In genomic region chr2:36567711-36568408, GRCh38 we compare ENCODE assay signal across 1 cellular context.
TF ChIP-seq lines count a peak whose summit lies in the region.

No MANE protein-coding gene starts in this region.

TF ChIP-seq in GM23338, 12 proteins besides CTCF, POLR2A, EP300 and RAD21:
- TF ChIP-seq, protein P1, sequence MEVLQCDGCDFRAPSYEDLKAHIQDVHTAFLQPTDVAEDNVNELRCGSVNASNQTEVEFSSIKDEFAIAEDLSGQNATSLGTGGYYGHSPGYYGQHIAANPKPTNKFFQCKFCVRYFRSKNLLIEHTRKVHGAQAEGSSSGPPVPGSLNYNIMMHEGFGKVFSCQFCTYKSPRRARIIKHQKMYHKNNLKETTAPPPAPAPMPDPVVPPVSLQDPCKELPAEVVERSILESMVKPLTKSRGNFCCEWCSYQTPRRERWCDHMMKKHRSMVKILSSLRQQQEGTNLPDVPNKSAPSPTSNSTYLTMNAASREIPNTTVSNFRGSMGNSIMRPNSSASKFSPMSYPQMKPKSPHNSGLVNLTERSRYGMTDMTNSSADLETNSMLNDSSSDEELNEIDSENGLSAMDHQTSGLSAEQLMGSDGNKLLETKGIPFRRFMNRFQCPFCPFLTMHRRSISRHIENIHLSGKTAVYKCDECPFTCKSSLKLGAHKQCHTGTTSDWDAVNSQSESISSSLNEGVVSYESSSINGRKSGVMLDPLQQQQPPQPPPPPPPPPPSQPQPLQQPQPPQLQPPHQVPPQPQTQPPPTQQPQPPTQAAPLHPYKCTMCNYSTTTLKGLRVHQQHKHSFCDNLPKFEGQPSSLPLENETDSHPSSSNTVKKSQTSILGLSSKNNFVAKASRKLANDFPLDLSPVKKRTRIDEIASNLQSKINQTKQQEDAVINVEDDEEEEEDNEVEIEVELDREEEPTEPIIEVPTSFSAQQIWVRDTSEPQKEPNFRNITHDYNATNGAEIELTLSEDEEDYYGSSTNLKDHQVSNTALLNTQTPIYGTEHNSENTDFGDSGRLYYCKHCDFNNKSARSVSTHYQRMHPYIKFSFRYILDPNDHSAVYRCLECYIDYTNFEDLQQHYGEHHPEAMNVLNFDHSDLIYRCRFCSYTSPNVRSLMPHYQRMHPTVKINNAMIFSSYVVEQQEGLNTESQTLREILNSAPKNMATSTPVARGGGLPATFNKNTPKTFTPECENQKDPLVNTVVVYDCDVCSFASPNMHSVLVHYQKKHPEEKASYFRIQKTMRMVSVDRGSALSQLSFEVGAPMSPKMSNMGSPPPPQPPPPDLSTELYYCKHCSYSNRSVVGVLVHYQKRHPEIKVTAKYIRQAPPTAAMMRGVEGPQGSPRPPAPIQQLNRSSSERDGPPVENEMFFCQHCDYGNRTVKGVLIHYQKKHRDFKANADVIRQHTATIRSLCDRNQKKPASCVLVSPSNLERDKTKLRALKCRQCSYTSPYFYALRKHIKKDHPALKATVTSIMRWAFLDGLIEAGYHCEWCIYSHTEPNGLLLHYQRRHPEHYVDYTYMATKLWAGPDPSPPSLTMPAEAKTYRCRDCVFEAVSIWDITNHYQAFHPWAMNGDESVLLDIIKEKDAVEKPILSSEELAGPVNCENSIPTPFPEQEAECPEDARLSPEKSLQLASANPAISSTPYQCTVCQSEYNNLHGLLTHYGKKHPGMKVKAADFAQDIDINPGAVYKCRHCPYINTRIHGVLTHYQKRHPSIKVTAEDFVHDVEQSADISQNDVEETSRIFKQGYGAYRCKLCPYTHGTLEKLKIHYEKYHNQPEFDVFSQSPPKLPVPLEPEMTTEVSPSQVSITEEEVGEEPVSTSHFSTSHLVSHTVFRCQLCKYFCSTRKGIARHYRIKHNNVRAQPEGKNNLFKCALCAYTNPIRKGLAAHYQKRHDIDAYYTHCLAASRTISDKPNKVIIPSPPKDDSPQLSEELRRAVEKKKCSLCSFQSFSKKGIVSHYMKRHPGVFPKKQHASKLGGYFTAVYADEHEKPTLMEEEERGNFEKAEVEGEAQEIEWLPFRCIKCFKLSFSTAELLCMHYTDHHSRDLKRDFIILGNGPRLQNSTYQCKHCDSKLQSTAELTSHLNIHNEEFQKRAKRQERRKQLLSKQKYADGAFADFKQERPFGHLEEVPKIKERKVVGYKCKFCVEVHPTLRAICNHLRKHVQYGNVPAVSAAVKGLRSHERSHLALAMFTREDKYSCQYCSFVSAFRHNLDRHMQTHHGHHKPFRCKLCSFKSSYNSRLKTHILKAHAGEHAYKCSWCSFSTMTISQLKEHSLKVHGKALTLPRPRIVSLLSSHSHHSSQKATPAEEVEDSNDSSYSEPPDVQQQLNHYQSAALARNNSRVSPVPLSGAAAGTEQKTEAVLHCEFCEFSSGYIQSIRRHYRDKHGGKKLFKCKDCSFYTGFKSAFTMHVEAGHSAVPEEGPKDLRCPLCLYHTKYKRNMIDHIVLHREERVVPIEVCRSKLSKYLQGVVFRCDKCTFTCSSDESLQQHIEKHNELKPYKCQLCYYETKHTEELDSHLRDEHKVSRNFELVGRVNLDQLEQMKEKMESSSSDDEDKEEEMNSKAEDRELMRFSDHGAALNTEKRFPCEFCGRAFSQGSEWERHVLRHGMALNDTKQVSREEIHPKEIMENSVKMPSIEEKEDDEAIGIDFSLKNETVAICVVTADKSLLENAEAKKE (CRISPR knock-in tag; IDR thresholded peaks at IDR 0.05) = no peak
- TF ChIP-seq JUNB (IDR thresholded peaks at IDR 0.05; ENCODE audit: unreplicated experiment) = no peak
- no peak for TF ChIP-seq ZNF331 (CRISPR knock-in tag; IDR thresholded peaks at IDR 0.05; ENCODE audit: low read depth)
- no peak for TF ChIP-seq POLR2AphosphoS5 (IDR thresholded peaks at IDR 0.05; ENCODE audit: low read depth)
- TF ChIP-seq EZH2 (IDR thresholded peaks at IDR 0.05; ENCODE audit: low read depth, unreplicated experiment) = no peak
- TF ChIP-seq ZNF114 (CRISPR knock-in tag; IDR thresholded peaks at IDR 0.05) = no peak
- TF ChIP-seq CREB1 (CRISPR knock-in tag; IDR thresholded peaks at IDR 0.05; ENCODE audit: low read depth) = no peak
- TF ChIP-seq EZH2phosphoT487 (IDR thresholded peaks at IDR 0.05; ENCODE audit: unreplicated experiment) = no peak
- no peak for TF ChIP-seq STAT1 (IDR thresholded peaks at IDR 0.05; ENCODE audit: unreplicated experiment)
- TF ChIP-seq, protein P2, sequence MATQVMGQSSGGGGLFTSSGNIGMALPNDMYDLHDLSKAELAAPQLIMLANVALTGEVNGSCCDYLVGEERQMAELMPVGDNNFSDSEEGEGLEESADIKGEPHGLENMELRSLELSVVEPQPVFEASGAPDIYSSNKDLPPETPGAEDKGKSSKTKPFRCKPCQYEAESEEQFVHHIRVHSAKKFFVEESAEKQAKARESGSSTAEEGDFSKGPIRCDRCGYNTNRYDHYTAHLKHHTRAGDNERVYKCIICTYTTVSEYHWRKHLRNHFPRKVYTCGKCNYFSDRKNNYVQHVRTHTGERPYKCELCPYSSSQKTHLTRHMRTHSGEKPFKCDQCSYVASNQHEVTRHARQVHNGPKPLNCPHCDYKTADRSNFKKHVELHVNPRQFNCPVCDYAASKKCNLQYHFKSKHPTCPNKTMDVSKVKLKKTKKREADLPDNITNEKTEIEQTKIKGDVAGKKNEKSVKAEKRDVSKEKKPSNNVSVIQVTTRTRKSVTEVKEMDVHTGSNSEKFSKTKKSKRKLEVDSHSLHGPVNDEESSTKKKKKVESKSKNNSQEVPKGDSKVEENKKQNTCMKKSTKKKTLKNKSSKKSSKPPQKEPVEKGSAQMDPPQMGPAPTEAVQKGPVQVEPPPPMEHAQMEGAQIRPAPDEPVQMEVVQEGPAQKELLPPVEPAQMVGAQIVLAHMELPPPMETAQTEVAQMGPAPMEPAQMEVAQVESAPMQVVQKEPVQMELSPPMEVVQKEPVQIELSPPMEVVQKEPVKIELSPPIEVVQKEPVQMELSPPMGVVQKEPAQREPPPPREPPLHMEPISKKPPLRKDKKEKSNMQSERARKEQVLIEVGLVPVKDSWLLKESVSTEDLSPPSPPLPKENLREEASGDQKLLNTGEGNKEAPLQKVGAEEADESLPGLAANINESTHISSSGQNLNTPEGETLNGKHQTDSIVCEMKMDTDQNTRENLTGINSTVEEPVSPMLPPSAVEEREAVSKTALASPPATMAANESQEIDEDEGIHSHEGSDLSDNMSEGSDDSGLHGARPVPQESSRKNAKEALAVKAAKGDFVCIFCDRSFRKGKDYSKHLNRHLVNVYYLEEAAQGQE (IDR thresholded peaks at IDR 0.05; ENCODE audit: unreplicated experiment) = no peak
- TF ChIP-seq NANOG (IDR thresholded peaks at IDR 0.05; ENCODE audit: borderline replicate concordance) = no peak
- no peak for TF ChIP-seq ETS1 (IDR thresholded peaks at IDR 0.05)
